Comparison of ENCODE assay signal across 14 cellular contexts in the genomic region with DNA sequence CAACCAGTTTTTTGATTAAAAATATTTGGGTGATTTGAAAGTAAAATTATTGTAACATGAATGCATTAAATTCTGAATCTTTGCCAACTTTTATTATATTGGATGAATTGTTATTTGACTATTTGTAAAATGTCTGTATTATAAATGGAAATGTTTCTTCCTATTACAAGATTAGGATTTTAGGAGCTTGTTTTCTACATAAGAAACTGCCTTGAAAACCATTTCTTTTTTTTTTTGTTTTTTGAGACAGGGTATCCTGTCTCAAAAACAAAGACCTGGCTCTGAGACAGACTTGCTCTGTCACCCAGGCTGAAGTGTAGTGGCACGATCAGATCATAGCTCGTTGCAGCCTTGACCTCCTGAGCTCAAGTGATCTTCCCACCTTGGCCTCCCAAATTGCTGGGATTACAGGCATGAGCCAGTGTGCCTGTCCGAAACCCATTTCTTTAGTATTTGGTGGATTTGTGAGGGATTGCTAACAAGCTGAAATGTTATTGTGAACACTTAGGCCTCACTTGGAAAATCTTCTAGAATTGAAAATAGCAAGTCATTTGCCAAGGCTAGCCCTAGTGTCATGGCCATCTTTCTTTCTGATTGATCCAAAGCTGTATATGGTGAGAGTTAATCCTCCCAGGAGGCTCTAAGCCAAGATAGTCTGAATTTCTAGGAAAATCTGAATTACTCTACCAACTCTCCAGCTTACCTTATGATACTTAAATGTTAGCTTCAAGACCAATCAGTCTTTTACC.
A peak's percentile ranks its signal among the peaks of the same experiment; 100 is the strongest.
DNase-seq lines count a peak whose midpoint lies in the region; ATAC-seq, FAIRE-seq and TF ChIP-seq lines count a peak whose summit lies in the region.
"Had no signal": no experiment of that assay in that cellular context is flagged by ENCODE, and none has a peak within 500 bp of the region (broad histone marks: within the 10 kb centered on the region; RNA-seq: fewer than 3 reads in every experiment).

No MANE protein-coding gene starts in this region.

- H3K79me2 ChIP-seq in GM23338 (replicated peaks; ENCODE audit: insufficient read depth), result peaks cover 53% of the 10 kb centered on the region

- intact Hi-C loops in ascending aorta (cut with DNase I) (no loop called here), kidney (cut with DNase I) (no loop called here)

- no peaks in the 10 kb centered on the region for H3K9me3 Mint-ChIP-seq in GM23338
- H3K9me3 Mint-ChIP-seq: activated T-helper 2 cell treated with anti-CD3 and anti-CD28 coated beads, Interferon-gamma antibody, Interleukin-2, Interleukin-4, amounts not matched to agents 10 μg/mL and 5 μg/mL and 100 μg/mL, durations not matched to agents 14 hours and 24 hours and 36 hours; naive thymus-derived CD8-positive, alpha-beta T cell had no signal

- H2AFZ ChIP-seq in GM23338, result no peak overlapping the region

- peak overlapping the region; percentile 64 for H3K4me2 ChIP-seq in GM23338

- H3K9me2 ChIP-seq in GM23338 (ENCODE audit: insufficient read depth), result no peaks in the 10 kb centered on the region

- peaks cover 91% of the 10 kb centered on the region for H3K4me1 ChIP-seq in GM23338 (ENCODE audit: insufficient read depth)
- peaks cover 11 to 51% of the 10 kb centered on the region in 2 donors for H3K4me1 ChIP-seq in ascending aorta
- H3K4me1 ChIP-seq in kidney (ENCODE audit: control insufficient read depth in 1 of 2, insufficient read depth in 1 of 2, low read depth in 1 of 2, low read length in 2 of 2), result peaks cover 28 to 42% of the 10 kb centered on the region in 2 donors
- peaks cover 45 to 59% (median 47%) of the 10 kb centered on the region in 3 donors for H3K4me1 ChIP-seq in skeletal muscle tissue (ENCODE audit: control insufficient read depth in 3 of 3, insufficient read depth in 3 of 3, low read length in 3 of 3)

- TF ChIP-seq CTCF in GM23338 (conservative IDR thresholded peaks at IDR 0.05; ENCODE audit: low read depth in 2 of 2) (no peak), ascending aorta (IDR thresholded peaks at IDR 0.05) (no peak), kidney (IDR thresholded peaks at IDR 0.05; ENCODE audit: borderline replicate concordance, extremely low read depth, insufficient read depth) (no peak)

- FAIRE-seq in kidney (lab: Jason Lieb, UNC), result no peak
- FAIRE-seq: colon had no signal

- H3K4me3 ChIP-seq in GM23338, result peak overlapping the region; percentile 27
- H3K4me3 ChIP-seq in ascending aorta, result no peak overlapping the region
- no peak overlapping the region for H3K4me3 ChIP-seq in kidney (ENCODE audit: low read length in 2 of 2)
- no peak overlapping the region for H3K4me3 ChIP-seq in skeletal muscle tissue (ENCODE audit: low read length in 3 of 3)

- no peaks in the 10 kb centered on the region for H3K9me3 ChIP-seq in ascending aorta
- no peaks in the 10 kb centered on the region for H3K9me3 ChIP-seq in kidney (ENCODE audit: control insufficient read depth in 1 of 2, low read length in 2 of 2)
- no peaks in the 10 kb centered on the region for H3K9me3 ChIP-seq in skeletal muscle tissue (ENCODE audit: control insufficient read depth in 3 of 3, low read length in 3 of 3)

- H3F3A ChIP-seq in GM23338 (replicated peaks; ENCODE audit: low read depth), result peaks cover 7% of the 10 kb centered on the region; the same call in 1 of the 2 replicates

- H3K36me3 ChIP-seq in GM23338 (ENCODE audit: insufficient read depth) (no peaks in the 10 kb centered on the region), ascending aorta (no peaks in the 10 kb centered on the region), kidney (ENCODE audit: control insufficient read depth in 1 of 2, insufficient read depth in 2 of 2, low read length in 2 of 2) (no peaks in the 10 kb centered on the region), skeletal muscle tissue (ENCODE audit: control insufficient read depth in 3 of 3, insufficient read depth in 3 of 3, low read length in 3 of 3) (no peaks in the 10 kb centered on the region)

- H3K27ac Mint-ChIP-seq in GM23338, result peak overlapping the region; percentile 98

- H4K20me1 ChIP-seq in GM23338 (replicated peaks; ENCODE audit: insufficient read depth), result no peaks in the 10 kb centered on the region

- H3K36me3 Mint-ChIP-seq in GM23338 (ENCODE audit: low read depth), result peaks cover 28% of the 10 kb centered on the region; the same call in 2 of the 3 replicates

- no peak for DNase-seq in GM23338 (ENCODE audit: low spot score)
- DNase-seq in ascending aorta (ENCODE audit: low spot score in 2 of 2), result no peak
- DNase-seq in kidney, result no peak
- no peak for DNase-seq in DMS114 treated with DMSO at 0.1 percent for 48 hours (lab: John Stamatoyannopoulos, UW; ENCODE audit: unreplicated experiment)
- DNase-seq in mucosa of gallbladder (ENCODE audit: low spot score), result no peak
- DNase-seq: glutamatergic neuron; naive thymus-derived CD8-positive, alpha-beta T cell; NCI-H1930 had no signal

- H3K4me3 Mint-ChIP-seq in GM23338, result peak overlapping the region; percentile 20; the same call in 1 of the 3 replicates

- H3K4me1 Mint-ChIP-seq in GM23338, result peaks cover 84% of the 10 kb centered on the region

- H3K27me3 Mint-ChIP-seq in GM23338 (ENCODE audit: insufficient read depth, low read depth, poor library complexity), result peaks cover 3% of the 10 kb centered on the region
- H3K27me3 Mint-ChIP-seq: naive thymus-derived CD8-positive, alpha-beta T cell had no signal

- H3K27me3 ChIP-seq in GM23338 (ENCODE audit: insufficient read depth) (no peaks in the 10 kb centered on the region), ascending aorta (no peaks in the 10 kb centered on the region), skeletal muscle tissue (ENCODE audit: control insufficient read depth in 3 of 3, insufficient read depth in 3 of 3, low read length in 3 of 3) (no peaks in the 10 kb centered on the region)

- ATAC-seq in GM23338 (0 out of 3 replicates have a peak, but pooled peaks have one; percentile 9), GM21737 (IDR thresholded peaks at IDR 0.05; ENCODE audit: unreplicated experiment) (no peak), esophagus mucosa (no peak)
- ATAC-seq: naive thymus-derived CD8-positive, alpha-beta T cell had no signal

- H3K9ac ChIP-seq in kidney (ENCODE audit: low read length in 2 of 2), result peak overlapping the region in 1 of 2 donors; percentile 10
- peak overlapping the region in 1 of 3 donors; percentile 58 for H3K9ac ChIP-seq in skeletal muscle tissue (ENCODE audit: low read depth in 1 of 3, low read length in 3 of 3)

- H3K27ac ChIP-seq in GM23338 (ENCODE audit: low read depth) (peak overlapping the region; percentile 83), ascending aorta (peak overlapping the region; percentile 33 to 77), kidney (ENCODE audit: low read depth in 2 of 2, low read length in 2 of 2) (peak overlapping the region; percentile 57 to 79), skeletal muscle tissue (ENCODE audit: low read depth, low read length) (peak overlapping the region; percentile 43)
- H3K27ac ChIP-seq: VCaP had no signal

TF ChIP-seq in GM23338, 12 proteins besides CTCF, POLR2A, EP300 and RAD21 (continues in another document):
- TF ChIP-seq POLR2AphosphoS5 (IDR thresholded peaks at IDR 0.05; ENCODE audit: low read depth) (no peak), NANOG (IDR thresholded peaks at IDR 0.05; ENCODE audit: borderline replicate concordance) (no peak), ZNF114 (CRISPR knock-in tag; IDR thresholded peaks at IDR 0.05) (no peak), CREB1 (CRISPR knock-in tag; IDR thresholded peaks at IDR 0.05; ENCODE audit: low read depth) (no peak), STAT1 (IDR thresholded peaks at IDR 0.05; ENCODE audit: unreplicated experiment) (no peak)
- TF ChIP-seq, protein P1, sequence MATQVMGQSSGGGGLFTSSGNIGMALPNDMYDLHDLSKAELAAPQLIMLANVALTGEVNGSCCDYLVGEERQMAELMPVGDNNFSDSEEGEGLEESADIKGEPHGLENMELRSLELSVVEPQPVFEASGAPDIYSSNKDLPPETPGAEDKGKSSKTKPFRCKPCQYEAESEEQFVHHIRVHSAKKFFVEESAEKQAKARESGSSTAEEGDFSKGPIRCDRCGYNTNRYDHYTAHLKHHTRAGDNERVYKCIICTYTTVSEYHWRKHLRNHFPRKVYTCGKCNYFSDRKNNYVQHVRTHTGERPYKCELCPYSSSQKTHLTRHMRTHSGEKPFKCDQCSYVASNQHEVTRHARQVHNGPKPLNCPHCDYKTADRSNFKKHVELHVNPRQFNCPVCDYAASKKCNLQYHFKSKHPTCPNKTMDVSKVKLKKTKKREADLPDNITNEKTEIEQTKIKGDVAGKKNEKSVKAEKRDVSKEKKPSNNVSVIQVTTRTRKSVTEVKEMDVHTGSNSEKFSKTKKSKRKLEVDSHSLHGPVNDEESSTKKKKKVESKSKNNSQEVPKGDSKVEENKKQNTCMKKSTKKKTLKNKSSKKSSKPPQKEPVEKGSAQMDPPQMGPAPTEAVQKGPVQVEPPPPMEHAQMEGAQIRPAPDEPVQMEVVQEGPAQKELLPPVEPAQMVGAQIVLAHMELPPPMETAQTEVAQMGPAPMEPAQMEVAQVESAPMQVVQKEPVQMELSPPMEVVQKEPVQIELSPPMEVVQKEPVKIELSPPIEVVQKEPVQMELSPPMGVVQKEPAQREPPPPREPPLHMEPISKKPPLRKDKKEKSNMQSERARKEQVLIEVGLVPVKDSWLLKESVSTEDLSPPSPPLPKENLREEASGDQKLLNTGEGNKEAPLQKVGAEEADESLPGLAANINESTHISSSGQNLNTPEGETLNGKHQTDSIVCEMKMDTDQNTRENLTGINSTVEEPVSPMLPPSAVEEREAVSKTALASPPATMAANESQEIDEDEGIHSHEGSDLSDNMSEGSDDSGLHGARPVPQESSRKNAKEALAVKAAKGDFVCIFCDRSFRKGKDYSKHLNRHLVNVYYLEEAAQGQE (IDR thresholded peaks at IDR 0.05; ENCODE audit: unreplicated experiment), result no peak
